22 cellular contexts compared by ENCODE assay signal in genomic region chr6:65182681-65183080, GRCh38.
A peak's percentile ranks its signal among the peaks of the same experiment; 100 is the strongest.
DNase-seq lines count a peak whose midpoint lies in the region; FAIRE-seq and TF ChIP-seq lines count a peak whose summit lies in the region.
"Had no signal": no experiment of that assay in that cellular context is flagged by ENCODE, and none has a peak within 500 bp of the region (broad histone marks: within the 10 kb centered on the region; RNA-seq: fewer than 3 reads in every experiment).

No MANE protein-coding gene starts in this region.

- H3K36me3 ChIP-seq in adrenal gland (replicated peaks in 1 of 2) (no peaks in the 10 kb centered on the region), kidney (ENCODE audit: control insufficient read depth in 1 of 2, insufficient read depth in 2 of 2, low read length in 2 of 2) (no peaks in the 10 kb centered on the region)
- H3K36me3 ChIP-seq: cardiac muscle cell, thoracic aorta had no signal

- intact Hi-C loops in adrenal gland (cut with DNase I) (no loop called here), kidney (cut with DNase I) (no loop called here)

- no peaks in the 10 kb centered on the region for H3K27me3 ChIP-seq in adrenal gland
- H3K27me3 ChIP-seq: cardiac muscle cell had no signal

- H3K9me3 ChIP-seq in adrenal gland (replicated peaks in 1 of 3) = no peaks in the 10 kb centered on the region
- no peaks in the 10 kb centered on the region for H3K9me3 ChIP-seq in kidney (ENCODE audit: control insufficient read depth in 1 of 2, low read length in 2 of 2)
- H3K9me3 ChIP-seq: thoracic aorta had no signal

- TF ChIP-seq POLR2A in adrenal gland (IDR thresholded peaks at IDR 0.05) = no peak

- WGBS in adrenal gland, 4 donors = 34 to 46% (median 41%) methylated on average over 2 of the region's 2 CpGs

- H3K4me1 ChIP-seq in adrenal gland (replicated peaks in 1 of 2) = no peaks in the 10 kb centered on the region
- no peaks in the 10 kb centered on the region for H3K4me1 ChIP-seq in kidney (ENCODE audit: control insufficient read depth in 1 of 2, insufficient read depth in 1 of 2, low read depth in 1 of 2, low read length in 2 of 2)

- H3K27ac ChIP-seq in adrenal gland = no peak overlapping the region
- H3K27ac ChIP-seq in kidney (ENCODE audit: low read depth in 2 of 2, low read length in 2 of 2) = no peak overlapping the region
- H3K27ac ChIP-seq: C4-2B, cardiac muscle cell, thoracic aorta had no signal

- no peak overlapping the region for H3K9ac ChIP-seq in kidney (ENCODE audit: low read length in 2 of 2)

- H3K4me3 ChIP-seq in adrenal gland = no peak overlapping the region
- no peak overlapping the region for H3K4me3 ChIP-seq in fibroblast of villous mesenchyme (ENCODE audit: low read depth, low read length)
- H3K4me3 ChIP-seq in kidney (ENCODE audit: low read length in 2 of 2) = no peak overlapping the region
- H3K4me3 ChIP-seq: cardiac muscle cell, thoracic aorta had no signal

- DNase-seq in A172 (ENCODE audit: low spot score) (peak; percentile 1), HT1080 (ENCODE audit: low read depth) (peak; percentile 68), adrenal gland (peak; percentile 44 to 72 (median 58)), fibroblast of villous mesenchyme (ENCODE audit: low read depth) (peak; percentile 14), kidney (no peak), DMS114 treated with DMSO at 0.1 percent for 48 hours (lab: John Stamatoyannopoulos, UW; ENCODE audit: unreplicated experiment) (no peak), SW 1271 (lab: John Stamatoyannopoulos, UW) (no peak), CD1c-positive myeloid dendritic cell (ENCODE audit: extremely low spot score) (no peak)
- DNase-seq: activated CD4-positive, alpha-beta T cell treated with anti-CD3 and anti-CD28 coated beads, Interleukin-2, amount 10 ng/mL, durations not matched to agents 24 days and 14 days; activated naive CD8-positive, alpha-beta T cell treated with anti-CD3 and anti-CD28 coated beads, Interleukin-2, amount 10 ng/mL, durations not matched to agents 7 days and 5 days; dermis blood vessel endothelial cell; GF-D8; KG1; left ventricle myocardium superior; NCI-H2029 treated with DMSO at 0.1 percent for 48 hours; NCI-H526 treated with DMSO at 0.1 percent for 48 hours; stimulated activated CD4-positive, alpha-beta T cell treated with anti-CD3 and anti-CD28 coated beads, Interleukin-2, amount 100 ng/mL, for 24 hours; stimulated activated naive B cell treated with anti-CD40 and anti-IgM and Interleukin-4, amounts not matched to agents 10 μg/mL and 1 μg/mL and 100 μg/mL, for 72 hours had no signal

- no peak for FAIRE-seq in kidney (lab: Jason Lieb, UNC)
- FAIRE-seq: endothelial cell of umbilical vein had no signal

- TF ChIP-seq CTCF in adrenal gland (IDR thresholded peaks at IDR 0.05) (no peak), fibroblast of villous mesenchyme (IDR thresholded peaks at IDR 0.05; ENCODE audit: insufficient read depth, low read depth, low read length) (no peak), kidney (IDR thresholded peaks at IDR 0.05; ENCODE audit: borderline replicate concordance, extremely low read depth, insufficient read depth) (no peak)

Comparison
In these comparisons a context has a peak if more than half of its experiments do, and no peak if none do; other contexts are left out.
1. DNase-seq: peak in A172 (single experiment), HT1080 (single experiment), adrenal gland (7 of 7) and fibroblast of villous mesenchyme (single experiment); none in kidney (single experiment), DMS114 treated with DMSO at 0.1 percent for 48 hours (single experiment), SW 1271 (0 of 2) and CD1c-positive myeloid dendritic cell (single experiment).